16 cellular contexts compared by ENCODE assay signal in genomic region chr2:160635488-160635887, GRCh38.
DNase-seq lines count a peak whose midpoint lies in the region; ATAC-seq and TF ChIP-seq lines count a peak whose summit lies in the region.
"Had no signal": no experiment of that assay in that cellular context is flagged by ENCODE, and none has a peak within 500 bp of the region (broad histone marks: within the 10 kb centered on the region; RNA-seq: fewer than 3 reads in every experiment).

No MANE protein-coding gene starts in this region.

- H3K9me3 ChIP-seq in GM23248 (ENCODE audit: low read depth) (no peaks in the 10 kb centered on the region), ascending aorta (no peaks in the 10 kb centered on the region), skeletal muscle satellite cell (replicated peaks; ENCODE audit: low read length) (peaks cover 7% of the 10 kb centered on the region)

- DNase-seq in GM23248 (peak; percentile 93), ascending aorta (ENCODE audit: low spot score in 2 of 2) (no peak), glomerular visceral epithelial cell (ENCODE audit: extremely low spot score) (peak; percentile 11), left lobe of liver (ENCODE audit: low spot score) (no peak), NCI-H2227 (lab: John Stamatoyannopoulos, UW; ENCODE audit: unreplicated experiment) (no peak), iPS-NIHi7 (ENCODE audit: extremely low spot score) (no peak)
- DNase-seq: activated CD4-positive, CD25-positive, alpha-beta regulatory T cell; activated naive CD8-positive, alpha-beta T cell treated with anti-CD3 and anti-CD28 coated beads for 36 hours; DMS79 treated with DMSO at 0.1 percent for 48 hours; NCI-H1092 treated with DMSO at 0.1 percent for 48 hours; T-helper 1 cell; upper lobe of left lung had no signal

- H3K4me1 ChIP-seq in GM23248 (ENCODE audit: insufficient read depth) (peaks cover 30% of the 10 kb centered on the region), ascending aorta (peaks cover 0 to 21% of the 10 kb centered on the region in 2 donors), skeletal muscle satellite cell (ENCODE audit: control insufficient read depth, insufficient read depth, low read length) (peaks cover 19% of the 10 kb centered on the region)

- H3K27ac ChIP-seq in GM23248 (peak overlapping the region; percentile 62), ascending aorta (peak overlapping the region; percentile 1 to 36)
- H3K27ac ChIP-seq: C4-2B had no signal

- H3K9me2 ChIP-seq in GM23248 (ENCODE audit: insufficient read depth) = no peaks in the 10 kb centered on the region

- intact Hi-C loops in ascending aorta (cut with DNase I) = no loop called here

- H3K36me3 ChIP-seq in GM23248 (ENCODE audit: low read depth) (peaks cover 3% of the 10 kb centered on the region; the same call in 1 of the 2 replicates), ascending aorta (no peaks in the 10 kb centered on the region), skeletal muscle satellite cell (ENCODE audit: insufficient read depth, low read length) (no peaks in the 10 kb centered on the region)
- H3K36me3 ChIP-seq: upper lobe of left lung had no signal

- ATAC-seq in left lobe of liver = no peak
- ATAC-seq in HG03139 (IDR thresholded peaks at IDR 0.05; ENCODE audit: unreplicated experiment) = no peak
- ATAC-seq: HepG2 had no signal

- no peak for TF ChIP-seq CTCF in ascending aorta (IDR thresholded peaks at IDR 0.05)

- H2AFZ ChIP-seq in GM23248 = peak overlapping the region; percentile 13; the same call in 1 of the 2 replicates

- H3K4me2 ChIP-seq in GM23248 (ENCODE audit: unreplicated experiment) (peak overlapping the region; percentile 62), skeletal muscle satellite cell (ENCODE audit: low read length) (peak overlapping the region; percentile 40)

- H3K27me3 ChIP-seq in GM23248 (replicated peaks; ENCODE audit: insufficient read depth) (no peaks in the 10 kb centered on the region), ascending aorta (no peaks in the 10 kb centered on the region), skeletal muscle satellite cell (ENCODE audit: control insufficient read depth, insufficient read depth, low read length) (no peaks in the 10 kb centered on the region)
- H3K27me3 ChIP-seq: upper lobe of left lung had no signal

- no peaks in the 10 kb centered on the region for H3K79me2 ChIP-seq in GM23248 (ENCODE audit: insufficient read depth)

- in situ Hi-C loops in GM23248 (cut with MboI) = no loop called here

- peak overlapping the region; percentile 35 for H3K4me3 ChIP-seq in GM23248
- H3K4me3 ChIP-seq in ascending aorta = peak overlapping the region; percentile 3 to 29
- no peak overlapping the region for H3K4me3 ChIP-seq in skeletal muscle satellite cell (ENCODE audit: low read length)
- H3K4me3 ChIP-seq: upper lobe of left lung had no signal

- H3K9ac ChIP-seq in GM23248 (peak overlapping the region; percentile 52), skeletal muscle satellite cell (ENCODE audit: low read depth, low read length) (no peak overlapping the region)

- H3F3A ChIP-seq in GM23248 (ENCODE audit: insufficient read depth) = peaks cover 12% of the 10 kb centered on the region; the same call in 1 of the 2 replicates

- no peaks in the 10 kb centered on the region for H4K20me1 ChIP-seq in GM23248 (ENCODE audit: insufficient read depth)

- 0 to 4% methylated on average over 2 of the region's 2 CpGs for WGBS in GM23248 (ENCODE audit: low coverage in 1 of 2, low lambda C conversion rate in 2 of 2, missing lambda C conversion rate in 2 of 2), 2 experiments

Comparison
In these comparisons a context has a peak if more than half of its experiments do, and no peak if none do; other contexts are left out.
1. DNase-seq: peak in GM23248 (single experiment) and glomerular visceral epithelial cell (single experiment); none in ascending aorta (0 of 2), left lobe of liver (single experiment), NCI-H2227 (single experiment) and iPS-NIHi7 (single experiment).